In the genomic region with DNA sequence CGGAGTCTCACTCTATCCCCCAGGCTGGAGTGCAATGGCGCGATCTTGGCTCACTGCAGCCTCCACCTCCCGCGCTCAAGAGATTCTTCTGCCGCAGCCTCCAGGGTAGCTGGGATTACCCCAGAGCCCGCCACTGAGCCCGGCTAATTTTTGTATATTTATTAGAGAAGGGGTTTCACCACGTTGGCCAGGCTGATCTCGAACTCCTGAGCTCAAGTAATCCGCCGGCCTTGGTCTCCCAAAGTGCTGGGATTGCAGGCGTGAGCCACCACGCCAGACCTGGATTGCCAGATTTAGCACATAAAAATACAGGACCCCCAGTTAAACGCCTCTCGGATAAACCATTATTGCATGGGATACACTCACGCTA, we compare ENCODE assay signal across 10 cellular contexts. TPM values are rescaled to one million over a fixed set of nuclear protein-coding genes. Genes with fewer than 3 reads are reported as not detected.
DNase-seq lines count a peak whose midpoint lies in the region; ATAC-seq, FAIRE-seq and TF ChIP-seq lines count a peak whose summit lies in the region.
"Had no signal": no experiment of that assay in that cellular context is flagged by ENCODE, and none has a peak within 500 bp of the region (broad histone marks: within the 10 kb centered on the region; RNA-seq: fewer than 3 reads in every experiment).

No MANE protein-coding gene starts in this region.

- H3K36me3 Mint-ChIP-seq in Caco-2 (ENCODE audit: insufficient read depth, unreplicated experiment), result peaks cover 29% of the 10 kb centered on the region

- DNase-seq in Caco-2, result no peak
- peak in 1 of 3 donors; percentile 49 for DNase-seq in Peyer's patch
- DNase-seq in endothelial cell of umbilical vein (ENCODE audit: low read depth, low spot score), result no peak
- DNase-seq in pancreas, result peak in 1 of 6 donors; percentile 27
- DNase-seq in NCI-H1092 (lab: John Stamatoyannopoulos, UW), result no peak
- DNase-seq in NCI-H2081 treated with DMSO at 0.1 percent for 48 hours (lab: John Stamatoyannopoulos, UW), result no peak
- DNase-seq in NCI-H1694 treated with DMSO at 0.1 percent for 48 hours (lab: John Stamatoyannopoulos, UW), result no peak

- intact Hi-C loops in Caco-2 (cut with micrococcal nuclease; ENCODE audit: unreplicated experiment), result loop anchor here (1.0 to 5.0 kb wide), 6 partner anchors 23 to 565 kb away; a partner anchor contains a TSS
- intact Hi-C loops in endothelial cell of umbilical vein (cut with micrococcal nuclease), result loop anchor here (1.0 to 10.0 kb wide), 7 partner anchors 23 to 812 kb away; a partner anchor contains a TSS
- intact Hi-C loops in pancreas (cut with DNase I), result loop anchor here in 1 of 3 donors (10.0 kb wide), 1 partner anchor 312 kb away; a partner anchor contains a TSS

- H3K27me3 Mint-ChIP-seq in Caco-2 (ENCODE audit: insufficient read depth, unreplicated experiment), result no peaks in the 10 kb centered on the region

- POLR2A ChIA-PET in Caco-2 (lab: Charles Lee) (interaction anchor here (0.6 to 2.4 kb wide), 7 partner anchors 14 to 312 kb away, joined by 3 to 31 read pairs (median 11); a partner anchor contains a TSS), endothelial cell of umbilical vein (lab: Charles Lee) (no interaction called here)

- dilution Hi-C loops in endothelial cell of umbilical vein (cut with MboI; ENCODE audit: extremely low pct_ligation_motif_present, low sequenced_read_pairs), result no loop called here

- 64 to 67% methylated on average over 17 of the region's 17 CpGs for WGBS in pancreas, 2 donors

- ATAC-seq in pancreas, result no peak
- no peak for ATAC-seq in GM21360 (IDR thresholded peaks at IDR 0.05; ENCODE audit: unreplicated experiment)

- H3K4me1 ChIP-seq in Caco-2 (peaks cover 22% of the 10 kb centered on the region), Peyer's patch (peaks cover 0 to 5% (median 0%) of the 10 kb centered on the region in 4 donors), endothelial cell of umbilical vein (ENCODE audit: control insufficient read depth, extremely low read depth, insufficient read depth, low read length) (peaks cover 10% of the 10 kb centered on the region), pancreas (peaks cover 13 to 17% (median 15%) of the 10 kb centered on the region in 3 donors)

- H3K9me1 ChIP-seq in endothelial cell of umbilical vein (replicated peaks; ENCODE audit: control insufficient read depth, extremely low read depth, insufficient read depth, low read length), result no peaks in the 10 kb centered on the region

- peak overlapping the region; percentile 82 for H3K4me3 Mint-ChIP-seq in Caco-2 (ENCODE audit: unreplicated experiment)

- H3K4me3 ChIP-seq in Caco-2 (ENCODE audit: low read depth, low read length) (no peak overlapping the region), Peyer's patch (peak overlapping the region in 3 of 4 donors; percentile 94 to 100 (median 94)), endothelial cell of umbilical vein (replicated peaks in 1 of 3; ENCODE audit: insufficient read depth in 1 of 3, low read depth in 1 of 3, low read length in 3 of 3) (peak overlapping the region in 1 of 3 experiments; percentile 98), pancreas (peak overlapping the region in 3 of 4 donors; percentile 84 to 99 (median 98))

- H2AFZ ChIP-seq in endothelial cell of umbilical vein (ENCODE audit: low read depth, low read length), result peak overlapping the region; percentile 80

- H3K9ac ChIP-seq in endothelial cell of umbilical vein (replicated peaks; ENCODE audit: extremely low read depth, insufficient read depth, low read length), result no peak overlapping the region

- no peak overlapping the region for H3K4me2 ChIP-seq in endothelial cell of umbilical vein (ENCODE audit: insufficient read depth, low read length)

- FAIRE-seq in endothelial cell of umbilical vein (lab: Jason Lieb, UNC) (no peak), pancreas (lab: Jason Lieb, UNC) (no peak)

- H3K27me3 ChIP-seq in Caco-2 (replicated peaks; ENCODE audit: control insufficient read depth, insufficient read depth, low read length) (no peaks in the 10 kb centered on the region), Peyer's patch (no peaks in the 10 kb centered on the region), endothelial cell of umbilical vein (ENCODE audit: control insufficient read depth in 2 of 2, insufficient read depth in 2 of 2, low read length in 2 of 2) (peaks cover 0 to 5% of the 10 kb centered on the region in 2 experiments), pancreas (no peaks in the 10 kb centered on the region)

- H3K9me3 ChIP-seq in Caco-2, result peaks cover 15% of the 10 kb centered on the region
- no peaks in the 10 kb centered on the region for H3K9me3 ChIP-seq in Peyer's patch
- no peaks in the 10 kb centered on the region for H3K9me3 ChIP-seq in endothelial cell of umbilical vein (replicated peaks; ENCODE audit: control insufficient read depth, insufficient read depth, low read length)
- no peaks in the 10 kb centered on the region for H3K9me3 ChIP-seq in pancreas

- peak overlapping the region; percentile 86 for H3K27ac Mint-ChIP-seq in Caco-2 (ENCODE audit: unreplicated experiment)

- peaks cover 12% of the 10 kb centered on the region for H3K79me2 ChIP-seq in endothelial cell of umbilical vein (ENCODE audit: control insufficient read depth, insufficient read depth, low read length)

- CTCF ChIA-PET in Caco-2 (lab: Charles Lee), result interaction anchor here (0.6 to 3.5 kb wide), 12 partner anchors 14 to 616 kb away, joined by 3 to 74 read pairs (median 5); a partner anchor contains a TSS
- CTCF ChIA-PET in endothelial cell of umbilical vein (lab: Charles Lee), result interaction anchor here (0.6 to 3.9 kb wide), 37 partner anchors 9 to 1992 kb away, joined by 3 to 94 read pairs (median 4); a partner anchor contains a TSS

- TF ChIP-seq CTCF in Caco-2 (IDR thresholded peaks at IDR 0.05; ENCODE audit: insufficient read depth in 1 of 2, low read depth in 1 of 2, low read length in 1 of 2, severe bottlenecking in 1 of 2, unreplicated experiment in 1 of 2), result no peak
- no peak for TF ChIP-seq CTCF in Peyer's patch (IDR thresholded peaks at IDR 0.05)
- TF ChIP-seq CTCF in endothelial cell of umbilical vein (IDR thresholded peaks at IDR 0.05; ENCODE audit: extremely low read depth in 1 of 2, insufficient read depth in 1 of 2, low read depth in 1 of 2, low read length in 2 of 2), result no peak
- no peak for TF ChIP-seq CTCF in pancreas (IDR thresholded peaks at IDR 0.05)

- BruUV-seq in Caco-2 (replicated peaks; lab: Mats Ljungman, UMichigan) (no TSS peak), endothelial cell of umbilical vein (replicated peaks; lab: Mats Ljungman, UMichigan) (no TSS peak)

- H4K20me1 ChIP-seq in endothelial cell of umbilical vein (replicated peaks; ENCODE audit: control insufficient read depth, extremely low read depth, insufficient read depth, low read length), result no peaks in the 10 kb centered on the region

- peak overlapping the region; percentile 96 to 98 (median 98) for H3K27ac ChIP-seq in Peyer's patch
- no peak overlapping the region for H3K27ac ChIP-seq in endothelial cell of umbilical vein (ENCODE audit: insufficient read depth, low read depth, low read length)
- H3K27ac ChIP-seq in pancreas, result peak overlapping the region; percentile 94 to 99 (median 98)

- H3K36me3 ChIP-seq in Caco-2 (ENCODE audit: control insufficient read depth, insufficient read depth, low read length), result peaks cover 2% of the 10 kb centered on the region
- H3K36me3 ChIP-seq in Peyer's patch, result peaks cover 0 to 13% (median 0%) of the 10 kb centered on the region in 3 donors
- peaks cover 0 to 5% of the 10 kb centered on the region in 2 experiments for H3K36me3 ChIP-seq in endothelial cell of umbilical vein (ENCODE audit: control insufficient read depth in 2 of 2, extremely low read depth in 1 of 2, insufficient read depth in 2 of 2, low read length in 2 of 2)
- peaks cover 0 to 4% (median 0%) of the 10 kb centered on the region in 3 donors for H3K36me3 ChIP-seq in pancreas

- peaks cover 9% of the 10 kb centered on the region for H3K4me1 Mint-ChIP-seq in Caco-2 (ENCODE audit: low read depth, unreplicated experiment)

- TF ChIP-seq POLR2A in Peyer's patch (IDR thresholded peaks at IDR 0.05), result no peak
- TF ChIP-seq POLR2A in endothelial cell of umbilical vein (IDR thresholded peaks at IDR 0.05; ENCODE audit: low read depth, low read length), result no peak

- H3K9me3 Mint-ChIP-seq in Caco-2 (ENCODE audit: unreplicated experiment), result peaks cover 27% of the 10 kb centered on the region

TF ChIP-seq in endothelial cell of umbilical vein, 7 proteins besides CTCF, POLR2A, EP300 and RAD21 (continues in another document):
- TF ChIP-seq FOS (IDR thresholded peaks at IDR 0.05; ENCODE audit: borderline replicate concordance, insufficient read depth, low read length) (no peak), JUN (IDR thresholded peaks at IDR 0.05; ENCODE audit: borderline replicate concordance, insufficient read depth, insufficient read length, low read depth) (no peak), EZH2 (IDR thresholded peaks at IDR 0.05; ENCODE audit: borderline replicate concordance, low read depth, low read length, severe bottlenecking) (no peak), MYC (IDR thresholded peaks at IDR 0.05; ENCODE audit: low read depth, low read length) (no peak)
- TF ChIP-seq, protein P1, sequence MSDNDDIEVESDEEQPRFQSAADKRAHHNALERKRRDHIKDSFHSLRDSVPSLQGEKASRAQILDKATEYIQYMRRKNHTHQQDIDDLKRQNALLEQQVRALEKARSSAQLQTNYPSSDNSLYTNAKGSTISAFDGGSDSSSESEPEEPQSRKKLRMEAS (IDR thresholded peaks at IDR 0.05; ENCODE audit: insufficient read depth, insufficient read length), result no peak

RNA-seq across cellular contexts. Expression of a gene that starts 0.4 kb away (rescaled TPM):
- 36.7 and 38.2 TPM in 2 replicates for total RNA-seq in Caco-2 (2022)
- total RNA-seq in Peyer's patch, result 10 to 100 TPM; 31.3 to 85.0 (median 45.4) TPM
- 26.2 and 28.9 TPM in 2 replicates for total RNA-seq in endothelial cell of umbilical vein
- 11.0 and 13.7 TPM in 2 replicates for polyA plus RNA-seq in endothelial cell of umbilical vein
- 12.6 and 15.1 TPM in 2 replicates for polyA plus RNA-seq in endothelial cell of umbilical vein (2011; cell fraction: cytosol; rRNA removed)
- polyA plus RNA-seq in endothelial cell of umbilical vein (2011; cell fraction: nucleus; rRNA removed), result 25.0 and 30.4 TPM in 2 replicates
- 11.1 and 12.7 TPM in 2 replicates for polyA plus RNA-seq in endothelial cell of umbilical vein (2012)
- 18.3 and 18.5 TPM in 2 replicates for polyA minus RNA-seq in endothelial cell of umbilical vein
- 13.8 TPM for polyA minus RNA-seq in endothelial cell of umbilical vein (2011; cell fraction: cytosol; rRNA and poly(A)+ RNA removed)
- 20.8 and 34.1 TPM in 2 replicates for polyA minus RNA-seq in endothelial cell of umbilical vein (2011; cell fraction: nucleus; rRNA and poly(A)+ RNA removed)
- total RNA-seq in pancreas, result 10 to 100 TPM; 16.5 to 21.2 (median 20.0) TPM
- 10 to 100 TPM; 19.8 to 30.1 TPM for polyA plus RNA-seq in pancreas

RNA-seq across cellular contexts. Expression of a gene that starts 30.9 kb away (rescaled TPM):
- total RNA-seq in Caco-2 (2022) (0.51 TPM in 1 of 2 replicates, not detected in the other), Peyer's patch (not detected), endothelial cell of umbilical vein (not detected in 2 replicates), pancreas (not detected)
- polyA plus RNA-seq in endothelial cell of umbilical vein (not detected in 2 replicates), pancreas (not detected)
- not detected in 2 replicates for polyA plus RNA-seq in endothelial cell of umbilical vein (2011; cell fraction: cytosol; rRNA removed)
- not detected in 2 replicates for polyA plus RNA-seq in endothelial cell of umbilical vein (2011; cell fraction: nucleus; rRNA removed)
- polyA plus RNA-seq in endothelial cell of umbilical vein (2012), result 0.12 TPM in 1 of 2 replicates, not detected in the other
- not detected in 2 replicates for polyA minus RNA-seq in endothelial cell of umbilical vein
- not detected for polyA minus RNA-seq in endothelial cell of umbilical vein (2011; cell fraction: cytosol; rRNA and poly(A)+ RNA removed)
- not detected in 2 replicates for polyA minus RNA-seq in endothelial cell of umbilical vein (2011; cell fraction: nucleus; rRNA and poly(A)+ RNA removed)
- total RNA-seq: T-helper 2 cell treated with Interferon-gamma antibody and Interleukin-4, amounts not matched to agents 100 ng/mL and 5 ng/mL, for 36 hours had no signal
- polyA plus RNA-seq: esophagus had no signal
